8 cellular contexts compared by ENCODE assay signal in the genomic region with DNA sequence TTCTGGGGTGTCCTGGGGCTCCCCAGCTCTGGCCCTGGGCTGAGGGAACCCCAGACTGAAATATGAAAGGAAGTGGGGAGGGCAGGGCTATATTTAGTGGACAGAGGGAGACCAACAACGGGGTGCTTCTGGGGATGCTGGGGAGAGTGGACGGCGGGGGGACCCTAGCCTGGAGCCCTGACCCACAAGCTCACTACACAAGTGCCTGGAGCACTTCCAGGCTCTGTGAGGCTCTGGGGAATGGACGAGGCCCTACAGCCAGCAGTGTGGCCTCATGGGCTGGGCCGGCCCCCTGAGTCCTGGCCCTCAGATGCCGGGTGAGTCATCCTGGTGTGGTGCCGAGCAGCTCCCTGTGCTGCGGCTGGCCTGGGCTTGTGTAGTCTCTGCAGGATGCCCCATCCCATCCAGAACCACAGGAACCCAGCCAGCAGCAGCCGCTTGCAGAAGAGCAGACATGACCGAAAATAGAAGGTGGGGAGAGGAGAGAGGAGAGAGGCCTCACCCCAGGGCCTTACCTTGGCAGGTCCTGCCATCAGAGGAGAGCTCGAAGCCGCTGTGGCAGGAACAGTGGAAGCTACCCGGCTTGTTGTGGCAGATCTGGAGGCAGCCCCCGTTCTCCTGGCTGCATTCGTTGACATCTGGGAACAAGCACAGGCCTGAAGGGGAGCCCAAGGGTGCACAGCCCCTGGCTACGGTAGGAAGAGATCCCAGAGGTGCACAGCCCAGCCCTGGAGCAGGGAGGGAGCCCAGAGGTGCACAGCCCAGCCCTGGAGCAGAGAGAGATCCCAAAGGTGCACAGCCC. TPM values are rescaled to one million over a fixed set of nuclear protein-coding genes. Genes with fewer than 3 reads are reported as not detected.
DNase-seq lines count a peak whose midpoint lies in the region; ATAC-seq and TF ChIP-seq lines count a peak whose summit lies in the region.

No MANE protein-coding gene starts in this region.

- peaks cover 19% of the 10 kb centered on the region for H3K4me1 Mint-ChIP-seq in activated CD8-positive, alpha-beta memory T cell treated with anti-CD3 and anti-CD28 coated beads, Interleukin-2, amount 10 ng/mL, durations not matched to agents 7 days and 5 days

- peak overlapping the region; percentile 24 to 47 for H3K9ac ChIP-seq in mucosa of rectum (ENCODE audit: low read depth in 1 of 2, low read length in 2 of 2)

- peaks cover 2% of the 10 kb centered on the region for H3K9me3 Mint-ChIP-seq in activated CD8-positive, alpha-beta memory T cell treated with anti-CD3 and anti-CD28 coated beads, Interleukin-2, amount 10 ng/mL, durations not matched to agents 7 days and 5 days (ENCODE audit: low read depth)

- intact Hi-C loops in vagina (cut with DNase I), result no loop called here

- DNase-seq in activated CD8-positive, alpha-beta memory T cell treated with anti-CD3 and anti-CD28 coated beads, Interleukin-2, amount 10 ng/mL, durations not matched to agents 7 days and 5 days, result no peak
- no peak for DNase-seq in activated CD8-positive, alpha-beta memory T cell treated with anti-CD3 and anti-CD28 coated beads for 24 hours
- peak; percentile 93 for DNase-seq in RWPE1 (ENCODE audit: low spot score)
- DNase-seq in vagina (ENCODE audit: extremely low spot score in 2 of 2), result peak in 1 of 2 donors; percentile 98

- H3K4me1 ChIP-seq in mucosa of rectum (ENCODE audit: control insufficient read depth in 2 of 2, insufficient read depth in 2 of 2, low read length in 2 of 2), result peaks cover 39 to 40% of the 10 kb centered on the region in 2 donors
- H3K4me1 ChIP-seq in vagina, result peaks cover 72% of the 10 kb centered on the region

- H3K27me3 Mint-ChIP-seq in activated CD8-positive, alpha-beta memory T cell treated with anti-CD3 and anti-CD28 coated beads, Interleukin-2, amount 10 ng/mL, durations not matched to agents 7 days and 5 days, result no peaks in the 10 kb centered on the region

- H3K36me3 ChIP-seq in mucosa of rectum (ENCODE audit: control insufficient read depth in 2 of 2, insufficient read depth in 2 of 2, low read length in 2 of 2) (peaks cover 15 to 18% of the 10 kb centered on the region in 2 donors), vagina (peaks cover 0 to 29% of the 10 kb centered on the region in 2 donors)

- no peak for TF ChIP-seq POLR2A in vagina (IDR thresholded peaks at IDR 0.05)

- POLR2A ChIA-PET in RWPE1 (lab: Yijun Ruan, JAX; ENCODE audit: low non-redundant PET), result interaction anchor here (1.1 kb wide), 1 partner anchor 17 kb away, joined by 5 read pairs; no protein-coding TSS in a partner anchor

- ATAC-seq in activated CD8-positive, alpha-beta memory T cell treated with anti-CD3 and anti-CD28 coated beads, Interleukin-2, amount 10 ng/mL, durations not matched to agents 7 days and 5 days, result peak; percentile 22
- ATAC-seq in esophagus mucosa (peak; percentile 91), GM19395 (IDR thresholded peaks at IDR 0.05; ENCODE audit: unreplicated experiment) (no peak), HG03139 (IDR thresholded peaks at IDR 0.05; ENCODE audit: unreplicated experiment) (no peak)

- TF ChIP-seq CTCF in RWPE1 (conservative IDR thresholded peaks at IDR 0.05; ENCODE audit: low read depth) (no peak), vagina (IDR thresholded peaks at IDR 0.05) (no peak)

- peak overlapping the region in 1 of 2 donors; percentile 6 for H3K4me3 ChIP-seq in mucosa of rectum (ENCODE audit: low read length in 2 of 2)
- H3K4me3 ChIP-seq in vagina, result peak overlapping the region; percentile 9 to 40

- peak overlapping the region; percentile 0 for H3K27ac Mint-ChIP-seq in activated CD8-positive, alpha-beta memory T cell treated with anti-CD3 and anti-CD28 coated beads, Interleukin-2, amount 10 ng/mL, durations not matched to agents 7 days and 5 days

- no peak overlapping the region for H3K4me3 Mint-ChIP-seq in activated CD8-positive, alpha-beta memory T cell treated with anti-CD3 and anti-CD28 coated beads, Interleukin-2, amount 10 ng/mL, durations not matched to agents 7 days and 5 days

- peak overlapping the region; percentile 100 for H3K27ac ChIP-seq in RWPE1
- H3K27ac ChIP-seq in mucosa of rectum (ENCODE audit: low read depth in 2 of 2, low read length in 2 of 2), result peak overlapping the region; percentile 63 to 67
- peak overlapping the region; percentile 91 for H3K27ac ChIP-seq in vagina

- H3K27me3 ChIP-seq in mucosa of rectum (ENCODE audit: control insufficient read depth in 2 of 2, insufficient read depth in 2 of 2, low read length in 2 of 2) (no peaks in the 10 kb centered on the region), vagina (no peaks in the 10 kb centered on the region)

- CTCF ChIA-PET in activated CD8-positive, alpha-beta memory T cell treated with anti-CD3 and anti-CD28 coated beads, Interleukin-2, amount 10 ng/mL, durations not matched to agents 7 days and 5 days (lab: Charles Lee), result no interaction called here
- CTCF ChIA-PET in RWPE1 (lab: Yijun Ruan, JAX), result interaction anchor here (1.0 to 1.3 kb wide), 2 partner anchors 25 to 110 kb away, joined by 3 to 4 read pairs; no protein-coding TSS in a partner anchor

- no peaks in the 10 kb centered on the region for H3K9me3 ChIP-seq in mucosa of rectum (ENCODE audit: control insufficient read depth in 2 of 2, low read length in 2 of 2)
- H3K9me3 ChIP-seq in vagina, result no peaks in the 10 kb centered on the region

- no peaks in the 10 kb centered on the region for H3K36me3 Mint-ChIP-seq in activated CD8-positive, alpha-beta memory T cell treated with anti-CD3 and anti-CD28 coated beads, Interleukin-2, amount 10 ng/mL, durations not matched to agents 7 days and 5 days

RNA-seq across cellular contexts. Expression of gene GAS6, which starts 26.1 kb away (rescaled TPM):
- total RNA-seq in activated CD8-positive, alpha-beta memory T cell treated with anti-CD3 and anti-CD28 coated beads, Interleukin-2, amount 10 ng/mL, durations not matched to agents 7 days and 5 days, result under 1 TPM; 0.15 to 0.23 TPM
- total RNA-seq in esophagus mucosa, result 34.8 TPM
- 215 TPM for total RNA-seq in vagina

Comparison
In these comparisons a context has a peak if more than half of its experiments do, and no peak if none do; other contexts are left out.
1. ATAC-seq: peak in activated CD8-positive, alpha-beta memory T cell treated with anti-CD3 and anti-CD28 coated beads, Interleukin-2, amount 10 ng/mL, durations not matched to agents 7 days and 5 days (single experiment) and esophagus mucosa (single experiment); none in GM19395 (single experiment) and HG03139 (single experiment).
2. RNA of gene GAS6, which starts 26.1 kb away (total RNA-seq): 215 TPM in vagina (single experiment) and 34.8 TPM in esophagus mucosa (single experiment); 0.15 to 0.23 TPM in activated CD8-positive, alpha-beta memory T cell treated with anti-CD3 and anti-CD28 coated beads, Interleukin-2, amount 10 ng/mL, durations not matched to agents 7 days and 5 days; every median in the first group is over 10 times any median in the second.
3. Peak in every context shown above with its lines, with median percentiles within 50 percentile points of each other: H3K27ac ChIP-seq.